ENCODE assay signal across 25 cellular contexts in the genomic region with DNA sequence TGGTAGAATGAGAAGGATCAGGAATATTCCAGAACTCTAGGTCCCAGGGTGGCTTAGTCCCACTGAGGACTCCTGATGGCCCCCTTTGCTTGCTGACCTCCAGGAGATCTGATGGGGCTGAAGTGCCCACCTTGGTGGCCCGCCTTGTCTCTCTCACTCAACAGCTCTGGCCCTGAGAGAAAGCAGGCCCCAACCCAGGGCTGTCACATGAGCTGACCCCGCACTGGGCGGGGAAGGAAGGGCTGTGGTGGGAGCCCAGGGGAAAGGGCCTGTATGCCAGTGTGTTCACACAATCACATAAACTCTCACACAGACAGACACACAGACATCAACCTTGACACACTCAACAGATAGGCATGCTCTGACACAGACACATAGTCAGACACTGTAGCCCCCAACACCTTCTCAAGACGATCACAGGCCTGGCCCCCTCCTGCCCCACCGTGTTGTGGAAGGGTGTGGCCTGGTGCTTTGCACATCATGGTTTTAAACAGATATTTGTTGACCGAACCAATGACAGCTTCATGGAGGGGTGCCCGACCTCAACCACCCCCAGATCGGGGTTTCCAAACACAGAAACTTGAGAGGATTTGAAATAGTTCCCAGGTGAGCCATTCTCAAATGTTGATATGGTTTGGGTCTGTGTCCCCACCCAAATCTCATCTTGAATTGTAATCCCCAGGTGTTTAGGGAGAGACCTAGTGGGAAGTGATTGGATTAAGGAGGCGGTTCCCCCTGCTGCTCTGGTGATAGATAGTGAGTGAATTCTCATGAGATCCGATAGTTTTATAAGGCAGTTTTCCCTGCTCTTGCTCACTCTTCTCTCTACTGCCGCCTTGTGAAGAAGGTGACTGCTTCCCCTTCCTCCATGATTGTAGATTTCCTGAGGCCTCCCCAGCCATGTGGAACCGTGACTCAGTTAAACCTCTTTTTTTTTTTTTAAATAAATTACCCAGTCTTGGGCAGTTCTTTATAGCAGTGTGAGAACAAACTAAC. TPM values are rescaled to one million over a fixed set of nuclear protein-coding genes. Genes with fewer than 3 reads are reported as not detected.
DNase-seq lines count a peak whose midpoint lies in the region; ATAC-seq and TF ChIP-seq lines count a peak whose summit lies in the region.
"Had no signal": no experiment of that assay in that cellular context is flagged by ENCODE, and none has a peak within 500 bp of the region (broad histone marks: within the 10 kb centered on the region; RNA-seq: fewer than 3 reads in every experiment).

No MANE protein-coding gene starts in this region.

- H3K27me3 ChIP-seq in IMR-90 (ENCODE audit: control insufficient read depth, insufficient read depth, low read length), result peaks cover 38% of the 10 kb centered on the region
- peaks cover 6% of the 10 kb centered on the region for H3K27me3 ChIP-seq in upper lobe of right lung

- no TSS peak for BruUV-seq in IMR-90 (replicated peaks; lab: Mats Ljungman, UMichigan)

- no peak overlapping the region for H2AK9ac ChIP-seq in IMR-90 (replicated peaks; ENCODE audit: low read depth, low read length, poor library complexity)

- H3K4ac ChIP-seq in IMR-90 (ENCODE audit: low read depth, low read length), result no peak overlapping the region

- no peaks in the 10 kb centered on the region for H3K9me1 ChIP-seq in IMR-90 (ENCODE audit: insufficient read depth, low read length)

- ATAC-seq in IMR-90 (ENCODE audit: low read depth), result no peak
- no peak for ATAC-seq in upper lobe of right lung
- ATAC-seq in sciatic nerve, result no peak
- no peak for ATAC-seq in GM21576 (IDR thresholded peaks at IDR 0.05; ENCODE audit: unreplicated experiment)
- ATAC-seq: GM23338 had no signal

- no peak overlapping the region for H3K27ac ChIP-seq in IMR-90 (ENCODE audit: insufficient read depth, low read length)
- H3K27ac ChIP-seq in upper lobe of right lung, result no peak overlapping the region
- H3K27ac ChIP-seq: BLaER1, KMS-11, SK-N-MC had no signal

- no peak overlapping the region for H2BK120ac ChIP-seq in IMR-90 (ENCODE audit: low read depth, low read length)

- CTCF ChIA-PET in IMR-90 (lab: Yijun Ruan, JAX), result no interaction called here

- H3K9me3 ChIP-seq in IMR-90 (ENCODE audit: control insufficient read depth, insufficient read depth, low read length) (no peaks in the 10 kb centered on the region), upper lobe of right lung (no peaks in the 10 kb centered on the region)
- H3K9me3 ChIP-seq: BLaER1, Caco-2, HAP-1 had no signal

- no peak overlapping the region for H2BK5ac ChIP-seq in IMR-90 (ENCODE audit: low read depth, low read length, poor library complexity, severe bottlenecking)

- no peak overlapping the region for H3K4me3 ChIP-seq in IMR-90 (ENCODE audit: insufficient read depth, low read depth, low read length)
- H3K4me3 ChIP-seq in upper lobe of right lung, result no peak overlapping the region
- H3K4me3 ChIP-seq: BLaER1, GM23338, HAP-1, SK-N-MC had no signal

- H4K91ac ChIP-seq in IMR-90 (ENCODE audit: insufficient read depth, low read depth, low read length), result no peak overlapping the region

- in situ Hi-C loops in IMR-90 (cut with MboI; ENCODE audit: low sequenced_read_pairs), result no loop called here

- no peak overlapping the region for H2BK20ac ChIP-seq in IMR-90 (ENCODE audit: low read depth, low read length)

- H3K36me3 ChIP-seq in IMR-90 (ENCODE audit: control insufficient read depth, insufficient read depth, low read length) (no peaks in the 10 kb centered on the region), upper lobe of right lung (no peaks in the 10 kb centered on the region)
- H3K36me3 ChIP-seq: BLaER1, HAP-1 had no signal

- H3K14ac ChIP-seq in IMR-90 (replicated peaks; ENCODE audit: low read depth, low read length), result no peak overlapping the region

- H3K23ac ChIP-seq in IMR-90 (ENCODE audit: low read depth, low read length), result no peak overlapping the region

- no peak overlapping the region for H3K56ac ChIP-seq in IMR-90 (ENCODE audit: extremely low read depth, insufficient read depth, low read length)

- no peak overlapping the region for H2AK5ac ChIP-seq in IMR-90 (ENCODE audit: low read depth, low read length)

- no CpG with 5 or more reads among the region's 12 CpGs for WGBS in IMR-90 (ENCODE audit: extremely low coverage in 2 of 2, insufficient read length in 1 of 2), 2 experiments

- H4K20me1 ChIP-seq in IMR-90 (ENCODE audit: insufficient read depth, low read length), result no peaks in the 10 kb centered on the region
- H4K20me1 ChIP-seq: BLaER1 had no signal

- H3K79me1 ChIP-seq in IMR-90 (ENCODE audit: low read depth in 1 of 2, low read length in 2 of 2), result no peaks in the 10 kb centered on the region

- no peak overlapping the region for H3K9ac ChIP-seq in IMR-90 (ENCODE audit: low read depth, low read length)
- H3K9ac ChIP-seq: BLaER1, KMS-11 had no signal

- TF ChIP-seq CTCF in IMR-90 (conservative IDR thresholded peaks at IDR 0.05; ENCODE audit: low read depth, low read length) (no peak), upper lobe of right lung (IDR thresholded peaks at IDR 0.05) (no peak)

- no peak for TF ChIP-seq POLR2A in IMR-90 (IDR thresholded peaks at IDR 0.05; ENCODE audit: low read depth, low read length)

- no peak overlapping the region for H4K5ac ChIP-seq in IMR-90 (ENCODE audit: low read depth, low read length)

- intact Hi-C loops in IMR-90 (cut with micrococcal nuclease), result no loop called here
- intact Hi-C loops in upper lobe of right lung (cut with DNase I), result no loop called here
- intact Hi-C loops in sciatic nerve (cut with DNase I), result no loop called here

- no peak for TF ChIP-seq RAD21 in IMR-90 (IDR thresholded peaks at IDR 0.05; ENCODE audit: low read length)

- no peak overlapping the region for H3K4me2 ChIP-seq in IMR-90 (ENCODE audit: low read depth, low read length)
- H3K4me2 ChIP-seq: BLaER1, GM23338, KMS-11 had no signal

- H3K18ac ChIP-seq in IMR-90 (ENCODE audit: low read depth, low read length), result no peak overlapping the region

- dilution Hi-C loops in IMR-90 (cut with HindIII; ENCODE audit: low sequenced_read_pairs, unreplicated experiment), result no loop called here

- no peak for DNase-seq in IMR-90
- DNase-seq in SK-N-DZ (ENCODE audit: low spot score), result peak; percentile 97
- DNase-seq in mesenteric fat pad (ENCODE audit: low spot score), result peak; percentile 81
- peak; percentile 33 for DNase-seq in upper lobe of right lung
- no peak for DNase-seq in SKM-1 (lab: John Stamatoyannopoulos, UW; ENCODE audit: unreplicated experiment)
- DNase-seq in sciatic nerve (ENCODE audit: low spot score), result no peak
- DNase-seq: Caco-2; CD4-positive, alpha-beta memory T cell; DMS 273 treated with DMSO at 0.1 percent for 48 hours; DMS79 treated with DMSO at 0.1 percent for 48 hours; NCI-H1105; NCI-H146; NCI-H2029; NCI-H2227 treated with DMSO at 0.1 percent for 48 hours; NCI-H510A treated with DMSO at 0.1 percent for 48 hours; NCI-H748 treated with DMSO at 0.1 percent for 48 hours; Right ventricle myocardium superior had no signal

- H2AFZ ChIP-seq in IMR-90 (replicated peaks; ENCODE audit: low read length, poor library complexity), result peak overlapping the region; percentile 23
- H2AFZ ChIP-seq: GM23338 had no signal

- no peak overlapping the region for H2BK15ac ChIP-seq in IMR-90 (ENCODE audit: low read depth, low read length)

- no peaks in the 10 kb centered on the region for H3K4me1 ChIP-seq in IMR-90 (ENCODE audit: control insufficient read depth, insufficient read depth, low read length)
- H3K4me1 ChIP-seq in upper lobe of right lung, result no peaks in the 10 kb centered on the region
- H3K4me1 ChIP-seq: BLaER1, HAP-1 had no signal

- H4K8ac ChIP-seq in IMR-90 (ENCODE audit: low read depth in 2 of 2, low read length in 2 of 2), result no peak overlapping the region

- POLR2A ChIA-PET in IMR-90 (lab: Charles Lee; ENCODE audit: unreplicated experiment), result no interaction called here

TF ChIP-seq in IMR-90, 13 proteins besides CTCF, POLR2A, EP300 and RAD21:
- no peak for TF ChIP-seq SMC3 (IDR thresholded peaks at IDR 0.05; ENCODE audit: low read depth, low read length)
- TF ChIP-seq BHLHE40 (IDR thresholded peaks at IDR 0.05; ENCODE audit: low read depth, low read length), result no peak
- no peak for TF ChIP-seq MAZ (IDR thresholded peaks at IDR 0.05; ENCODE audit: borderline replicate concordance, low read depth, low read length)
- TF ChIP-seq RCOR1 (IDR thresholded peaks at IDR 0.05; ENCODE audit: insufficient replicate concordance, low read length), result no peak
- no peak for TF ChIP-seq FOS (IDR thresholded peaks at IDR 0.05; ENCODE audit: low read depth, low read length)
- no peak for TF ChIP-seq CHD1 (IDR thresholded peaks at IDR 0.05; ENCODE audit: low read depth, low read length)
- TF ChIP-seq NFE2L2 (IDR thresholded peaks at IDR 0.05; ENCODE audit: low read depth, low read length), result no peak
- no peak for TF ChIP-seq CEBPB (IDR thresholded peaks at IDR 0.05; ENCODE audit: low read depth, low read length)
- TF ChIP-seq MAFK (IDR thresholded peaks at IDR 0.05; ENCODE audit: low read depth, low read length), result no peak
- no peak for TF ChIP-seq RFX5 (IDR thresholded peaks at IDR 0.05; ENCODE audit: low read depth, low read length)
- no peak for TF ChIP-seq MXI1 (IDR thresholded peaks at IDR 0.05; ENCODE audit: borderline replicate concordance, low read depth, low read length)
- TF ChIP-seq, protein P1, sequence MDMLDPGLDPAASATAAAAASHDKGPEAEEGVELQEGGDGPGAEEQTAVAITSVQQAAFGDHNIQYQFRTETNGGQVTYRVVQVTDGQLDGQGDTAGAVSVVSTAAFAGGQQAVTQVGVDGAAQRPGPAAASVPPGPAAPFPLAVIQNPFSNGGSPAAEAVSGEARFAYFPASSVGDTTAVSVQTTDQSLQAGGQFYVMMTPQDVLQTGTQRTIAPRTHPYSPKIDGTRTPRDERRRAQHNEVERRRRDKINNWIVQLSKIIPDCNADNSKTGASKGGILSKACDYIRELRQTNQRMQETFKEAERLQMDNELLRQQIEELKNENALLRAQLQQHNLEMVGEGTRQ (IDR thresholded peaks at IDR 0.05; ENCODE audit: low read depth, low read length), result no peak

RNA-seq across cellular contexts. Expression of a gene that starts 48.5 kb away (rescaled TPM):
- total RNA-seq in IMR-90 (2012; rRNA removed) (not detected in 2 replicates), mesenteric fat pad (not detected), upper lobe of right lung (not detected), sciatic nerve (not detected)
- not detected in 2 replicates for polyA plus RNA-seq in IMR-90 (2012; rRNA removed)
- polyA plus RNA-seq in IMR-90 (2012; cell fraction: cytosol; rRNA removed), result not detected in 2 replicates
- not detected in 2 replicates for polyA plus RNA-seq in IMR-90 (2012; cell fraction: nucleus; rRNA removed; ENCODE audit: low replicate concordance)
- 173 and 186 TPM in 2 replicates for polyA plus RNA-seq in SK-N-DZ (2014; cell fraction: cytosol; rRNA removed)
- polyA plus RNA-seq in SK-N-DZ (2014; cell fraction: nucleus; rRNA removed), result 153 and 181 TPM in 2 replicates
- total RNA-seq: A673; CD4-positive, alpha-beta memory T cell; GM23338; HT1080 had no signal
- polyA plus RNA-seq: CD4-positive, alpha-beta memory T cell; GM23338 had no signal

Comparison
In these comparisons a context has a peak if more than half of its experiments do, and no peak if none do; other contexts are left out.
1. DNase-seq: peak in SK-N-DZ (single experiment), mesenteric fat pad (single experiment) and upper lobe of right lung (single experiment); none in IMR-90 (single experiment), SKM-1 (single experiment) and sciatic nerve (single experiment).